ENCODE assay signal across 18 cellular contexts in genomic region chr4:86741841-86742240, GRCh38.
DNase-seq lines count a peak whose midpoint lies in the region; ATAC-seq, FAIRE-seq and TF ChIP-seq lines count a peak whose summit lies in the region.
"Had no signal": no experiment of that assay in that cellular context is flagged by ENCODE, and none has a peak within 500 bp of the region (broad histone marks: within the 10 kb centered on the region; RNA-seq: fewer than 3 reads in every experiment).

No MANE protein-coding gene starts in this region.

- ATAC-seq in GM18858 (IDR thresholded peaks at IDR 0.05; ENCODE audit: unreplicated experiment) (no peak), GM18861 (IDR thresholded peaks at IDR 0.05; ENCODE audit: unreplicated experiment) (no peak)

- H4K8ac ChIP-seq in mesenchymal stem cell (ENCODE audit: low read length), result no peak overlapping the region

- H3K27me3 ChIP-seq in kidney epithelial cell (ENCODE audit: control insufficient read depth, insufficient read depth, low read length), result no peaks in the 10 kb centered on the region
- H3K27me3 ChIP-seq in mesenchymal stem cell (ENCODE audit: control insufficient read depth in 1 of 2, insufficient read depth in 1 of 2, low read length in 2 of 2), result no peaks in the 10 kb centered on the region

- no peak overlapping the region for H2BK15ac ChIP-seq in mesenchymal stem cell (ENCODE audit: low read depth, poor library complexity, severe bottlenecking)

- DNase-seq in RCC 7860 (ENCODE audit: low spot score) (peak; percentile 6), kidney epithelial cell (ENCODE audit: low read depth) (peak; percentile 2), mesenchymal stem cell (no peak)
- DNase-seq in activated CD4-positive, alpha-beta T cell treated with anti-CD3 and anti-CD28 coated beads for 4 hours, result no peak
- DNase-seq: AML-193; Caco-2; CD4-positive, alpha-beta T cell; DMS153; DMS79 treated with DMSO at 0.1 percent for 48 hours; GF-D8; H9; IMR-90 had no signal

- 86% methylated on average over 1 of the region's 1 CpG for WGBS in mesenchymal stem cell

- peak overlapping the region; percentile 87 for H3K27ac ChIP-seq in mesenchymal stem cell (ENCODE audit: low read length, poor library complexity, severe bottlenecking)
- H3K27ac ChIP-seq: C4-2B had no signal

- no peaks in the 10 kb centered on the region for H3K4me1 ChIP-seq in mesenchymal stem cell (ENCODE audit: control insufficient read depth, insufficient read depth, low read depth, low read length)
- H3K4me1 ChIP-seq: Caco-2 had no signal

- no peak overlapping the region for H2AK5ac ChIP-seq in mesenchymal stem cell (ENCODE audit: low read length, severe bottlenecking)

- no peak overlapping the region for H3K4me2 ChIP-seq in mesenchymal stem cell (ENCODE audit: low read length, poor library complexity, severe bottlenecking)

- no peak overlapping the region for H2BK120ac ChIP-seq in mesenchymal stem cell (ENCODE audit: low read depth, low read length)

- no peaks in the 10 kb centered on the region for H3K36me3 ChIP-seq in kidney epithelial cell (ENCODE audit: control insufficient read depth, insufficient read depth, low read length)
- H3K36me3 ChIP-seq in mesenchymal stem cell (ENCODE audit: control insufficient read depth in 1 of 2, insufficient read depth in 2 of 2, low read depth in 1 of 2, low read length in 2 of 2), result peaks cover 19 to 70% of the 10 kb centered on the region in 2 experiments

- no peak overlapping the region for H2BK5ac ChIP-seq in mesenchymal stem cell (ENCODE audit: low read depth, low read length, poor library complexity, severe bottlenecking)

- FAIRE-seq in RCC 7860 (lab: Jason Lieb, UNC), result peak; percentile 95
- FAIRE-seq: GM19239, H1, HTR-8/SVneo had no signal

- H3K9me3 ChIP-seq in mesenchymal stem cell (ENCODE audit: control insufficient read depth, low read length), result peaks cover 6% of the 10 kb centered on the region
- H3K9me3 ChIP-seq: Caco-2 had no signal

- no peak overlapping the region for H3K23ac ChIP-seq in mesenchymal stem cell (ENCODE audit: low read length in 2 of 2)

- H3K18ac ChIP-seq in mesenchymal stem cell (ENCODE audit: low read depth in 1 of 2, low read length in 2 of 2), result no peak overlapping the region

- H3K9ac ChIP-seq in mesenchymal stem cell (ENCODE audit: low read length), result no peak overlapping the region

- H3K14ac ChIP-seq in mesenchymal stem cell (ENCODE audit: low read length in 2 of 2), result no peak overlapping the region

- H2AFZ ChIP-seq in mesenchymal stem cell (ENCODE audit: low read depth, low read length), result no peak overlapping the region

- H3K79me1 ChIP-seq in mesenchymal stem cell (replicated peaks; ENCODE audit: low read length, poor library complexity, severe bottlenecking), result peaks cover 6% of the 10 kb centered on the region

- TF ChIP-seq CTCF in kidney epithelial cell (IDR thresholded peaks at IDR 0.05; ENCODE audit: insufficient read depth, low read length, poor library complexity, severe bottlenecking), result no peak

- H3K4me3 ChIP-seq in kidney epithelial cell (ENCODE audit: low read depth, low read length) (no peak overlapping the region), mesenchymal stem cell (ENCODE audit: insufficient read depth in 1 of 2, low read depth in 1 of 2, low read length in 2 of 2) (no peak overlapping the region)

- H2BK12ac ChIP-seq in mesenchymal stem cell (ENCODE audit: low read length in 2 of 2), result no peak overlapping the region

- H3K4ac ChIP-seq in mesenchymal stem cell (ENCODE audit: low read depth in 1 of 2, low read length in 2 of 2), result no peak overlapping the region

- H4K91ac ChIP-seq in mesenchymal stem cell (ENCODE audit: low read length), result no peak overlapping the region

Comparison
In these comparisons a context has a peak if more than half of its experiments do, and no peak if none do; other contexts are left out.
1. DNase-seq: peak in RCC 7860 (single experiment) and kidney epithelial cell (single experiment); none in mesenchymal stem cell (single experiment) and activated CD4-positive, alpha-beta T cell treated with anti-CD3 and anti-CD28 coated beads for 4 hours (0 of 2).